In the genomic region with DNA sequence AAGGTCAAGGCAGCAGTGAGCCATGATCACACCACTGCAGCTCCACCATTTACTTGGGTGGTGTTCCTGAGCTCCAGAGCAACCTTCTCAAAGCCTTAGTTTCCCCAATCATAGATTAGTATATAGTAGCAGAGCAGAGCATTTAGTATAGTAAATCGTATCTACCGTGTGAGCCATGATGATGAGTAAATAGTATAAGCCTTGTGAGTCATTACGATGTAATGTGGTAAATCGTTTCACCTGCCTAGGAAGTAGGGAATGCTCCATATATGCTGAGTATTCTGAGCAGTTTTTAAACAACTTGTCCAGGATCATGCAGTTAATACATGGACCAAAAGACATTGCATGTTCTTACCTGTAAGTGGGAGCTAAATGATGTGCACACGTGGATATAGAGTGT, we compare ENCODE assay signal across 23 cellular contexts.
DNase-seq lines count a peak whose midpoint lies in the region; ATAC-seq, FAIRE-seq and TF ChIP-seq lines count a peak whose summit lies in the region.
"Had no signal": no experiment of that assay in that cellular context is flagged by ENCODE, and none has a peak within 500 bp of the region (broad histone marks: within the 10 kb centered on the region; RNA-seq: fewer than 3 reads in every experiment).

No MANE protein-coding gene starts in this region.

- no peak overlapping the region for H4K8ac ChIP-seq in IMR-90 (ENCODE audit: low read depth in 2 of 2, low read length in 2 of 2)

- POLR2A ChIA-PET in IMR-90 (lab: Charles Lee; ENCODE audit: unreplicated experiment) = no interaction called here

- no peaks in the 10 kb centered on the region; the same call in 1 of the 2 replicates for H3K9me1 ChIP-seq in IMR-90 (ENCODE audit: insufficient read depth, low read length)

- H2AFZ ChIP-seq in IMR-90 (replicated peaks; ENCODE audit: low read length, poor library complexity) = no peak overlapping the region
- no peak overlapping the region for H2AFZ ChIP-seq in astrocyte (ENCODE audit: low read depth, low read length)

- dilution Hi-C loops in IMR-90 (cut with HindIII; ENCODE audit: low sequenced_read_pairs, unreplicated experiment) = no loop called here

- peaks cover 19% of the 10 kb centered on the region for H3K27me3 Mint-ChIP-seq in astrocyte (ENCODE audit: low read depth, unreplicated experiment)
- H3K27me3 Mint-ChIP-seq: activated B cell treated with CpG ODN at 0.5 μM for 24 hours; activated naive CD4-positive, alpha-beta T cell treated with anti-CD3 and anti-CD28 coated beads, Interleukin-2, amount 50 U/mL, for 24 hours; stimulated activated naive CD8-positive, alpha-beta T cell treated with anti-CD3 and anti-CD28 coated beads, Interleukin-15, Interleukin-2, amounts not matched to agents 100 ng/mL and 50 ng/mL, for 24 hours had no signal

- TF ChIP-seq CTCF in IMR-90 (conservative IDR thresholded peaks at IDR 0.05; ENCODE audit: low read depth, low read length) (no peak), astrocyte (IDR thresholded peaks at IDR 0.05; ENCODE audit: insufficient read depth, low read depth, low read length) (no peak)

- in situ Hi-C loops in IMR-90 (cut with MboI; ENCODE audit: low sequenced_read_pairs) = no loop called here

- no peak overlapping the region for H3K18ac ChIP-seq in IMR-90 (ENCODE audit: low read depth, low read length)

- H3K4me3 Mint-ChIP-seq in astrocyte (ENCODE audit: unreplicated experiment) = no peak overlapping the region
- H3K4me3 Mint-ChIP-seq: activated B cell treated with CpG ODN at 0.5 μM for 24 hours; activated CD8-positive, alpha-beta T cell treated with anti-CD3 and anti-CD28 coated beads, Interleukin-2, amount 10 ng/mL, durations not matched to agents 7 days and 5 days; activated naive CD4-positive, alpha-beta T cell treated with anti-CD3 and anti-CD28 coated beads, Interleukin-2, amount 50 U/mL, for 24 hours; activated T-cell treated with anti-CD3 and anti-CD28 coated beads, Interleukin-2, amount 50 U/mL, for 4 hours; CD4-positive, alpha-beta memory T cell; neural crest cell; stimulated activated naive CD8-positive, alpha-beta T cell treated with anti-CD3 and anti-CD28 coated beads, Interleukin-15, Interleukin-2, amounts not matched to agents 100 ng/mL and 50 ng/mL, for 24 hours had no signal

- H3K36me3 ChIP-seq in IMR-90 (ENCODE audit: control insufficient read depth, insufficient read depth, low read length) (no peaks in the 10 kb centered on the region), astrocyte (ENCODE audit: insufficient read depth, low read length) (no peaks in the 10 kb centered on the region)
- H3K36me3 ChIP-seq: esophagus muscularis mucosa, HAP-1, prostate gland, transverse colon had no signal

- 25% methylated on average over 2 of the region's 5 CpGs; no CpG with 5 or more reads in 1 of the 2 experiments for WGBS in IMR-90 (ENCODE audit: extremely low coverage in 2 of 2, insufficient read length in 1 of 2), 2 experiments

- no peak overlapping the region for H4K5ac ChIP-seq in IMR-90 (ENCODE audit: low read depth, low read length)

- no peak for ATAC-seq in IMR-90 (ENCODE audit: low read depth)
- ATAC-seq: activated CD8-positive, alpha-beta T cell treated with anti-CD3 and anti-CD28 coated beads, Interleukin-2, amount 10 ng/mL, durations not matched to agents 7 days and 5 days; activated T-cell treated with anti-CD3 and anti-CD28 coated beads, Interleukin-2, amount 50 U/mL, for 4 hours had no signal

- H2BK20ac ChIP-seq in IMR-90 (ENCODE audit: low read depth, low read length) = no peak overlapping the region

- no peak overlapping the region for H3K23ac ChIP-seq in IMR-90 (ENCODE audit: low read depth, low read length)

- H3K14ac ChIP-seq in IMR-90 (replicated peaks; ENCODE audit: low read depth, low read length) = no peak overlapping the region

- no peak overlapping the region for H2BK15ac ChIP-seq in IMR-90 (ENCODE audit: low read depth, low read length)

- H3K27ac Mint-ChIP-seq in astrocyte (ENCODE audit: unreplicated experiment) = no peak overlapping the region
- H3K27ac Mint-ChIP-seq: activated B cell treated with CpG ODN at 0.5 μM for 24 hours; activated CD8-positive, alpha-beta T cell treated with anti-CD3 and anti-CD28 coated beads, Interleukin-2, amount 10 ng/mL, durations not matched to agents 7 days and 5 days; CD4-positive, alpha-beta memory T cell; stimulated activated naive CD8-positive, alpha-beta T cell treated with anti-CD3 and anti-CD28 coated beads, Interleukin-15, Interleukin-2, amounts not matched to agents 100 ng/mL and 50 ng/mL, for 24 hours had no signal

- H3K4me3 ChIP-seq in IMR-90 (ENCODE audit: insufficient read depth, low read depth, low read length) (no peak overlapping the region), astrocyte (ENCODE audit: insufficient read depth, low read depth, low read length) (no peak overlapping the region)
- H3K4me3 ChIP-seq: esophagus muscularis mucosa, HAP-1, prostate gland, transverse colon had no signal

- H3K79me2 ChIP-seq in astrocyte (ENCODE audit: insufficient read depth, low read length) = no peaks in the 10 kb centered on the region

- intact Hi-C loops in IMR-90 (cut with micrococcal nuclease) = no loop called here

- no peaks in the 10 kb centered on the region for H3K79me1 ChIP-seq in IMR-90 (ENCODE audit: low read depth in 1 of 2, low read length in 2 of 2)

- no peak for FAIRE-seq in astrocyte (lab: Jason Lieb, UNC)
- FAIRE-seq in GM12892 (lab: Jason Lieb, UNC) = no peak
- FAIRE-seq: small intestine had no signal

- H3K9me3 ChIP-seq in IMR-90 (ENCODE audit: control insufficient read depth, insufficient read depth, low read length) (no peaks in the 10 kb centered on the region), astrocyte (ENCODE audit: insufficient read depth, low read depth, low read length) (no peaks in the 10 kb centered on the region)
- H3K9me3 ChIP-seq: esophagus muscularis mucosa, HAP-1, prostate gland, transverse colon had no signal

- no peak overlapping the region for H2AK9ac ChIP-seq in IMR-90 (replicated peaks; ENCODE audit: low read depth, low read length, poor library complexity)

- CTCF ChIA-PET in IMR-90 (lab: Yijun Ruan, JAX) = no interaction called here

- TF ChIP-seq RAD21 in IMR-90 (IDR thresholded peaks at IDR 0.05; ENCODE audit: low read length) = no peak

- no peak overlapping the region for H3K56ac ChIP-seq in IMR-90 (ENCODE audit: extremely low read depth, insufficient read depth, low read length)

- no peak overlapping the region for H3K4ac ChIP-seq in IMR-90 (ENCODE audit: low read depth, low read length)

- no peak overlapping the region for H2BK120ac ChIP-seq in IMR-90 (ENCODE audit: low read depth, low read length)

- no TSS peak for BruUV-seq in IMR-90 (replicated peaks; lab: Mats Ljungman, UMichigan)

- no peaks in the 10 kb centered on the region for H3K4me1 ChIP-seq in IMR-90 (ENCODE audit: control insufficient read depth, insufficient read depth, low read length)
- no peaks in the 10 kb centered on the region for H3K4me1 ChIP-seq in astrocyte (ENCODE audit: insufficient read depth, low read length)
- H3K4me1 ChIP-seq: HAP-1, prostate gland had no signal

- no peak overlapping the region for H2AK5ac ChIP-seq in IMR-90 (ENCODE audit: low read depth, low read length)

- DNase-seq in EL (peak; percentile 13), IMR-90 (peak; percentile 12), astrocyte (ENCODE audit: low read depth) (peak; percentile 9), kidney glomerular epithelial cell (lab: John Stamatoyannopoulos, UW) (peak; percentile 52), pons (ENCODE audit: low spot score) (no peak), GM12892 (ENCODE audit: insufficient read length) (no peak), Kasumi-1 (lab: John Stamatoyannopoulos, UW) (no peak)
- no peak for DNase-seq in activated CD8-positive, alpha-beta memory T cell treated with anti-CD3 and anti-CD28 coated beads, Interleukin-2, amount 50 U/mL, for 4 hours
- DNase-seq: activated B cell treated with CpG ODN at 0.5 μM for 24 hours; activated CD8-positive, alpha-beta T cell treated with anti-CD3 and anti-CD28 coated beads, Interleukin-2, amount 10 ng/mL, durations not matched to agents 7 days and 5 days; activated T-cell treated with anti-CD3 and anti-CD28 coated beads, Interleukin-2, amount 50 U/mL, for 4 hours; aorta; CD4-positive, alpha-beta memory T cell; NCI-H1694 treated with DMSO at 0.1 percent for 48 hours; NCI-H82; small intestine; transverse colon had no signal

- no peak overlapping the region for H2BK5ac ChIP-seq in IMR-90 (ENCODE audit: low read depth, low read length, poor library complexity, severe bottlenecking)

- no peak for TF ChIP-seq POLR2A in IMR-90 (IDR thresholded peaks at IDR 0.05; ENCODE audit: low read depth, low read length)
- no peak for TF ChIP-seq POLR2A in GM12892 (IDR thresholded peaks at IDR 0.05; ENCODE audit: low read depth, low read length)

- H3K36me3 Mint-ChIP-seq in astrocyte (ENCODE audit: low read depth, unreplicated experiment) = no peaks in the 10 kb centered on the region
- H3K36me3 Mint-ChIP-seq: activated naive CD4-positive, alpha-beta T cell treated with anti-CD3 and anti-CD28 coated beads, Interleukin-2, amount 50 U/mL, for 24 hours; CD4-positive, alpha-beta memory T cell had no signal

- H3K27me3 ChIP-seq in IMR-90 (ENCODE audit: control insufficient read depth, insufficient read depth, low read length) = peaks cover 6% of the 10 kb centered on the region; the same call in 1 of the 2 replicates
- H3K27me3 ChIP-seq in astrocyte (ENCODE audit: insufficient read depth, low read length) = no peaks in the 10 kb centered on the region

- H3K4me2 ChIP-seq in IMR-90 (ENCODE audit: low read depth, low read length) = no peak overlapping the region
- no peak overlapping the region for H3K4me2 ChIP-seq in astrocyte (ENCODE audit: low read length)

- H4K20me1 ChIP-seq in IMR-90 (ENCODE audit: insufficient read depth, low read length) = no peaks in the 10 kb centered on the region
- H4K20me1 ChIP-seq in astrocyte (ENCODE audit: insufficient read depth, low read length) = no peaks in the 10 kb centered on the region

- H3K9me3 Mint-ChIP-seq in astrocyte (ENCODE audit: unreplicated experiment) = no peaks in the 10 kb centered on the region
- H3K9me3 Mint-ChIP-seq: activated B cell treated with CpG ODN at 0.5 μM for 24 hours; activated naive CD4-positive, alpha-beta T cell treated with anti-CD3 and anti-CD28 coated beads, Interleukin-2, amount 50 U/mL, for 24 hours; activated T-cell treated with anti-CD3 and anti-CD28 coated beads, Interleukin-2, amount 50 U/mL, for 4 hours; CD4-positive, alpha-beta memory T cell; neural crest cell; stimulated activated naive CD8-positive, alpha-beta T cell treated with anti-CD3 and anti-CD28 coated beads, Interleukin-15, Interleukin-2, amounts not matched to agents 100 ng/mL and 50 ng/mL, for 24 hours had no signal

- no peak overlapping the region for H4K91ac ChIP-seq in IMR-90 (ENCODE audit: insufficient read depth, low read depth, low read length)

- H3K27ac ChIP-seq in IMR-90 (ENCODE audit: insufficient read depth, low read length) (no peak overlapping the region), astrocyte (ENCODE audit: low read depth, low read length) (no peak overlapping the region)
- H3K27ac ChIP-seq: esophagus muscularis mucosa, prostate gland, transverse colon had no signal

- H3K9ac ChIP-seq in IMR-90 (ENCODE audit: low read depth, low read length) = no peak overlapping the region
- no peak overlapping the region for H3K9ac ChIP-seq in astrocyte (ENCODE audit: low read length)

- peaks cover 4% of the 10 kb centered on the region for H3K4me1 Mint-ChIP-seq in astrocyte (ENCODE audit: low read depth, unreplicated experiment)
- H3K4me1 Mint-ChIP-seq: neural crest cell had no signal

Comparison
In these comparisons a context has a peak if more than half of its experiments do, and no peak if none do; other contexts are left out.
1. DNase-seq: peak in EL (single experiment), IMR-90 (single experiment), astrocyte (single experiment) and kidney glomerular epithelial cell (single experiment); none in pons (single experiment), activated CD8-positive, alpha-beta memory T cell treated with anti-CD3 and anti-CD28 coated beads, Interleukin-2, amount 50 U/mL, for 4 hours (single experiment), GM12892 (single experiment) and Kasumi-1 (0 of 2).